ENCODE assay signal across 8 cellular contexts in the genomic region with DNA sequence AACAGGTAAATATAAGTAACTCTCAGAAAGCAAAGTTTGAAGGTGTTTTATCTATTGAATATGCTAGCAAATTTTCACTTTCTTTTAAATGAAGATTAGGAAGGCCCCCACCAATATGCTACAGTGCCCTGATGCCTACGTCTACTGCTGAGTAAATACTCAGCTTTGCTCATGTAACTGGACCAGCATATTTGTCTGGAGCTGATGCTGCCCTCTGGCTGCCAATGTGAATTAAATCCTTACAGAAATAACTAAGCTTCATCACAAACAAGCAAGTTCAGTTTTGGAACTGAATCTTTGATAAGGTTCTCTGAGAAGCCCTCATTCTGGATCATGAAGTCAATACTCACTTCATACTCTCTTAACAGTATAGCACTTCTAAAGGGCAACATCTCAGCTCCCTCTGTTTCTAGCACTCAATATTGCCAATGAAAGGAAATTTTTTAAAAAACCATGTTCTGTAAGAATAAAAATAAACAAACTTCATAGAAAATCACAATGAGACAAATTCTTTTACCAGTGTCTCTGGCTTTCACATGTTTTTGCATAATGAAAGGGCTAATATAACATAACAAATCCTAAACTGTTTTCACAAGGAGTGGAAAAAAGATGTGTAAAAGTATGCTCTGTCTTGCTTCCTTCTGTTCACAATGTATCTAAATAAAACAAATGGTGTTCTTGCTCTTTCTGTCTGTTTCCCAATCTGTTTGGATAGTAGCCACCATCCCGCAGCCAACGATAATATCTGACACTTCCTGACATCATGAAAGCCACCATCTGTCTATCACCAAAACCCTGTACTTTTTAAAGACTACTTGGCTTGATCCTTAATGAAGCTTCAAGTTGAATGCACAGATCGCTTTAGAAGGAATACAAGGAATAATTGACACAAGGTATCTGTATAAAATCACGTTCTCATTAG.
DNase-seq lines count a peak whose midpoint lies in the region; ATAC-seq, FAIRE-seq and TF ChIP-seq lines count a peak whose summit lies in the region.

No MANE protein-coding gene starts in this region.

- H3K36me3 ChIP-seq in IMR-90 (ENCODE audit: control insufficient read depth, insufficient read depth, low read length) (no peaks in the 10 kb centered on the region), pancreas (no peaks in the 10 kb centered on the region)
- H3K36me3 ChIP-seq in naive thymus-derived CD4-positive, alpha-beta T cell (ENCODE audit: control insufficient read depth in 2 of 3, insufficient read depth in 3 of 3, low read length in 3 of 3), result no peaks in the 10 kb centered on the region

- H2AFZ ChIP-seq in IMR-90 (replicated peaks; ENCODE audit: low read length, poor library complexity), result no peak overlapping the region

- H4K20me1 ChIP-seq in IMR-90 (ENCODE audit: insufficient read depth, low read length), result no peaks in the 10 kb centered on the region

- H3K23ac ChIP-seq in IMR-90 (ENCODE audit: low read depth, low read length), result no peak overlapping the region

- POLR2A ChIA-PET in IMR-90 (lab: Charles Lee; ENCODE audit: unreplicated experiment), result interaction anchor here (0.7 kb wide), 1 partner anchor 19 kb away, joined by 3 read pairs; no protein-coding TSS in a partner anchor
- POLR2A ChIA-PET in naive thymus-derived CD4-positive, alpha-beta T cell (lab: Charles Lee), result no interaction called here

- CTCF ChIA-PET in IMR-90 (lab: Yijun Ruan, JAX), result interaction anchor here (0.6 to 1.7 kb wide), 8 partner anchors 10 to 461 kb away, joined by 3 to 6 read pairs (median 4); partner anchors contain the start of gene ETV1
- CTCF ChIA-PET in naive thymus-derived CD4-positive, alpha-beta T cell (lab: Charles Lee), result no interaction called here

- dilution Hi-C loops in IMR-90 (cut with HindIII; ENCODE audit: low sequenced_read_pairs, unreplicated experiment), result no loop called here

- peak; percentile 90 for ATAC-seq in IMR-90 (ENCODE audit: low read depth)
- peak; percentile 63 to 89 (median 87) for ATAC-seq in pancreas
- ATAC-seq in HG02840 (IDR thresholded peaks at IDR 0.05; ENCODE audit: low FRiP score, unreplicated experiment), result no peak
- no peak for ATAC-seq in HG03139 (IDR thresholded peaks at IDR 0.05; ENCODE audit: unreplicated experiment)
- ATAC-seq in naive thymus-derived CD4-positive, alpha-beta T cell, result no peak

- H3K4me1 ChIP-seq in IMR-90 (ENCODE audit: control insufficient read depth, insufficient read depth, low read length), result peaks cover 2% of the 10 kb centered on the region
- H3K4me1 ChIP-seq in pancreas, result no peaks in the 10 kb centered on the region
- no peaks in the 10 kb centered on the region for H3K4me1 ChIP-seq in naive thymus-derived CD4-positive, alpha-beta T cell (ENCODE audit: control insufficient read depth in 2 of 2, insufficient read depth in 2 of 2, low read length in 2 of 2)

- in situ Hi-C loops in IMR-90 (cut with MboI; ENCODE audit: low sequenced_read_pairs), result loop anchor here (25.0 kb wide), 1 partner anchor 456 kb away; no protein-coding TSS in a partner anchor

- H4K91ac ChIP-seq in IMR-90 (ENCODE audit: insufficient read depth, low read depth, low read length), result no peak overlapping the region

- H3K9me1 ChIP-seq in IMR-90 (ENCODE audit: insufficient read depth, low read length), result no peaks in the 10 kb centered on the region

- no peak overlapping the region for H3K27ac Mint-ChIP-seq in naive thymus-derived CD4-positive, alpha-beta T cell

- H3K27me3 Mint-ChIP-seq in naive thymus-derived CD4-positive, alpha-beta T cell, result peaks cover 0 to 2% (median 0%) of the 10 kb centered on the region in 5 donors

- intact Hi-C loops in IMR-90 (cut with micrococcal nuclease), result loop anchor here (2.0 to 10.0 kb wide), 4 partner anchors 218 to 714 kb away; partner anchors contain the start of gene ETV1
- intact Hi-C loops in pancreas (cut with DNase I), result no loop called here
- intact Hi-C loops in naive thymus-derived CD4-positive, alpha-beta T cell (cut with micrococcal nuclease), result loop anchor here (2.0 to 10.0 kb wide), 5 partner anchors 448 to 1218 kb away; partner anchors contain the start of gene ARL4A (in 1 of the 2)

- BruUV-seq in IMR-90 (replicated peaks; lab: Mats Ljungman, UMichigan), result no TSS peak

- no peak overlapping the region for H3K4ac ChIP-seq in IMR-90 (ENCODE audit: low read depth, low read length)

- no peak overlapping the region for H2BK20ac ChIP-seq in IMR-90 (ENCODE audit: low read depth, low read length)

- no peaks in the 10 kb centered on the region for H3K36me3 Mint-ChIP-seq in naive thymus-derived CD4-positive, alpha-beta T cell

- H3K9me3 ChIP-seq in IMR-90 (ENCODE audit: control insufficient read depth, insufficient read depth, low read length) (no peaks in the 10 kb centered on the region), pancreas (no peaks in the 10 kb centered on the region)
- no peaks in the 10 kb centered on the region for H3K9me3 ChIP-seq in naive thymus-derived CD4-positive, alpha-beta T cell (ENCODE audit: control insufficient read depth in 2 of 3, low read length in 3 of 3)

- H2AK9ac ChIP-seq in IMR-90 (replicated peaks; ENCODE audit: low read depth, low read length, poor library complexity), result no peak overlapping the region

- TF ChIP-seq POLR2A in IMR-90 (IDR thresholded peaks at IDR 0.05; ENCODE audit: low read depth, low read length), result no peak

- no peak overlapping the region for H3K9ac ChIP-seq in IMR-90 (ENCODE audit: low read depth, low read length)

- no peak overlapping the region for H2BK5ac ChIP-seq in IMR-90 (ENCODE audit: low read depth, low read length, poor library complexity, severe bottlenecking)

- FAIRE-seq in pancreas (lab: Jason Lieb, UNC), result no peak

- TF ChIP-seq RAD21 in IMR-90 (IDR thresholded peaks at IDR 0.05; ENCODE audit: low read length), result peak; percentile 44

- DNase-seq in AML-193 (lab: John Stamatoyannopoulos, UW) (peak; percentile 1 to 14), IMR-90 (peak; percentile 56), SHP77 (lab: John Stamatoyannopoulos, UW) (peak; percentile 48 to 61), fibroblast of the aortic adventitia (ENCODE audit: low read depth) (peak; percentile 70), pancreas (peak in 3 of 6 donors; percentile 13 to 38 (median 17))
- DNase-seq in naive thymus-derived CD4-positive, alpha-beta T cell, result no peak

- H3K56ac ChIP-seq in IMR-90 (ENCODE audit: extremely low read depth, insufficient read depth, low read length), result no peak overlapping the region

- H3K4me3 ChIP-seq in IMR-90 (ENCODE audit: insufficient read depth, low read depth, low read length) (no peak overlapping the region), fibroblast of the aortic adventitia (ENCODE audit: low read depth, low read length) (no peak overlapping the region), pancreas (no peak overlapping the region)
- no peak overlapping the region for H3K4me3 ChIP-seq in naive thymus-derived CD4-positive, alpha-beta T cell (ENCODE audit: low read length)

- peak overlapping the region; percentile 3; the same call in 1 of the 2 replicates for H3K18ac ChIP-seq in IMR-90 (ENCODE audit: low read depth, low read length)

- no peaks in the 10 kb centered on the region for H3K4me1 Mint-ChIP-seq in naive thymus-derived CD4-positive, alpha-beta T cell

- H3K4me3 Mint-ChIP-seq in naive thymus-derived CD4-positive, alpha-beta T cell, result no peak overlapping the region

- H3K4me2 ChIP-seq in IMR-90 (ENCODE audit: low read depth, low read length), result no peak overlapping the region

- no peak overlapping the region for H4K8ac ChIP-seq in IMR-90 (ENCODE audit: low read depth in 2 of 2, low read length in 2 of 2)

- H3K14ac ChIP-seq in IMR-90 (replicated peaks; ENCODE audit: low read depth, low read length), result no peak overlapping the region

- TF ChIP-seq CTCF in IMR-90 (conservative IDR thresholded peaks at IDR 0.05; ENCODE audit: low read depth, low read length) (peak; percentile 50), fibroblast of the aortic adventitia (IDR thresholded peaks at IDR 0.05; ENCODE audit: insufficient read depth, low read length) (peak; percentile 55), pancreas (IDR thresholded peaks at IDR 0.05) (peak in 1 of 4 donors; percentile 36)

- H3K27ac ChIP-seq in IMR-90 (ENCODE audit: insufficient read depth, low read length) (no peak overlapping the region), pancreas (no peak overlapping the region)
- no peak overlapping the region for H3K27ac ChIP-seq in naive thymus-derived CD4-positive, alpha-beta T cell (ENCODE audit: low read depth, low read length)

- peaks cover 0 to 3% (median 0%) of the 10 kb centered on the region in 11 donors for H3K9me3 Mint-ChIP-seq in naive thymus-derived CD4-positive, alpha-beta T cell

- H3K79me1 ChIP-seq in IMR-90 (ENCODE audit: low read depth in 1 of 2, low read length in 2 of 2), result no peaks in the 10 kb centered on the region

- H3K27me3 ChIP-seq in IMR-90 (ENCODE audit: control insufficient read depth, insufficient read depth, low read length), result no peaks in the 10 kb centered on the region
- no peaks in the 10 kb centered on the region for H3K27me3 ChIP-seq in pancreas
- H3K27me3 ChIP-seq in naive thymus-derived CD4-positive, alpha-beta T cell (ENCODE audit: control insufficient read depth in 2 of 2, insufficient read depth in 2 of 2, low read length in 2 of 2), result no peaks in the 10 kb centered on the region

- H2AK5ac ChIP-seq in IMR-90 (ENCODE audit: low read depth, low read length), result no peak overlapping the region

- H4K5ac ChIP-seq in IMR-90 (ENCODE audit: low read depth, low read length), result no peak overlapping the region

- no peak overlapping the region for H2BK15ac ChIP-seq in IMR-90 (ENCODE audit: low read depth, low read length)

- H2BK120ac ChIP-seq in IMR-90 (ENCODE audit: low read depth, low read length), result no peak overlapping the region

- WGBS in IMR-90 (ENCODE audit: extremely low coverage in 2 of 2, insufficient read length in 1 of 2), 2 experiments, result no CpG with 5 or more reads among the region's 5 CpGs
- WGBS in pancreas, 2 donors, result 25 to 27% methylated on average over 5 of the region's 5 CpGs

TF ChIP-seq in IMR-90, 13 proteins besides CTCF, POLR2A, EP300 and RAD21:
- TF ChIP-seq SMC3 (IDR thresholded peaks at IDR 0.05; ENCODE audit: low read depth, low read length) (peak; percentile 34; the same call in 1 of the 2 replicates), CHD1 (IDR thresholded peaks at IDR 0.05; ENCODE audit: low read depth, low read length) (no peak)

Comparison
In these comparisons a context has a peak if more than half of its experiments do, and no peak if none do; other contexts are left out.
1. DNase-seq: peak in AML-193 (2 of 2), IMR-90 (single experiment), SHP77 (2 of 2) and fibroblast of the aortic adventitia (single experiment); none in naive thymus-derived CD4-positive, alpha-beta T cell (0 of 9).
2. ATAC-seq: peak in IMR-90 (single experiment) and pancreas (4 of 4); none in HG02840 (single experiment), HG03139 (single experiment) and naive thymus-derived CD4-positive, alpha-beta T cell (single experiment).
3. intact Hi-C loops: an anchor here in IMR-90 (2.0 to 10.0 kb wide) and naive thymus-derived CD4-positive, alpha-beta T cell (2.0 to 10.0 kb wide); none called in pancreas.